Comparison of ENCODE assay signal across 8 cellular contexts in genomic region chr19:48254529-48254970, GRCh38. TPM values are rescaled to one million over a fixed set of nuclear protein-coding genes. Genes with fewer than 3 reads are reported as not detected.
DNase-seq lines count a peak whose midpoint lies in the region; ATAC-seq and TF ChIP-seq lines count a peak whose summit lies in the region.

No MANE protein-coding gene starts in this region.

- peak overlapping the region; percentile 81 to 94 (median 94) for H3K4me3 Mint-ChIP-seq in T-cell

- no peaks in the 10 kb centered on the region for H4K20me1 ChIP-seq in GM23248 (ENCODE audit: insufficient read depth)

- in situ Hi-C loops in GM23248 (cut with MboI), result no loop called here
- in situ Hi-C loops in gastrocnemius medialis (cut with MboI; ENCODE audit: low sequenced_read_pairs in 4 of 4), result loop anchor here in 2 of 4 donors (25.0 kb wide), 1 partner anchor 292 kb away; no protein-coding TSS in a partner anchor

- H3K36me3 ChIP-seq in GM23248 (ENCODE audit: low read depth) (no peaks in the 10 kb centered on the region), gastrocnemius medialis (no peaks in the 10 kb centered on the region)

- H3K9me3 ChIP-seq in GM23248 (ENCODE audit: low read depth), result no peaks in the 10 kb centered on the region
- no peaks in the 10 kb centered on the region for H3K9me3 ChIP-seq in gastrocnemius medialis

- CTCF ChIA-PET in T-cell (lab: Charles Lee), result interaction anchor here in 1 of 2 donors (1.1 to 2.0 kb wide), 2 partner anchors 9 to 50 kb away, joined by 3 to 12 read pairs; no protein-coding TSS in a partner anchor

- H3K36me3 Mint-ChIP-seq in T-cell, result peaks cover 15% of the 10 kb centered on the region

- no peak for DNase-seq in GM23248
- no peak for DNase-seq in T-cell
- no peak for DNase-seq in fibroblast of mammary gland (ENCODE audit: low read depth)
- no peak for DNase-seq in gastrocnemius medialis
- DNase-seq in iPS-NIHi11 (ENCODE audit: low spot score), result no peak

- ATAC-seq in T-cell (replicated peaks in 1 of 4), result no peak
- ATAC-seq in gastrocnemius medialis, result no peak
- no peak for ATAC-seq in GM19455 (IDR thresholded peaks at IDR 0.05; ENCODE audit: unreplicated experiment)
- ATAC-seq in GM18502 (IDR thresholded peaks at IDR 0.05; ENCODE audit: poor library complexity, unreplicated experiment), result no peak
- no peak for ATAC-seq in GM21529 (IDR thresholded peaks at IDR 0.05; ENCODE audit: unreplicated experiment)

- no peaks in the 10 kb centered on the region for H3K27me3 ChIP-seq in GM23248 (replicated peaks; ENCODE audit: insufficient read depth)
- H3K27me3 ChIP-seq in gastrocnemius medialis, result no peaks in the 10 kb centered on the region

- no peaks in the 10 kb centered on the region for H3K9me2 ChIP-seq in GM23248 (ENCODE audit: insufficient read depth)

- H3F3A ChIP-seq in GM23248 (ENCODE audit: insufficient read depth), result no peaks in the 10 kb centered on the region

- POLR2A ChIA-PET in T-cell (lab: Charles Lee), result no interaction called here

- no peaks in the 10 kb centered on the region for H3K27me3 Mint-ChIP-seq in T-cell

- H3K27ac ChIP-seq in GM23248 (no peak overlapping the region), gastrocnemius medialis (peak overlapping the region in 3 of 4 donors; percentile 93 to 96 (median 93))

- H3K9ac ChIP-seq in GM23248, result no peak overlapping the region

- 94 to 98% methylated on average over 4 of the region's 4 CpGs for WGBS in GM23248 (ENCODE audit: low coverage in 1 of 2, low lambda C conversion rate in 2 of 2, missing lambda C conversion rate in 2 of 2), 2 experiments

- no peak for TF ChIP-seq POLR2A in gastrocnemius medialis (IDR thresholded peaks at IDR 0.05)

- H3K4me1 Mint-ChIP-seq in T-cell, result peaks cover 78 to 82% (median 79%) of the 10 kb centered on the region in 3 donors

- H3K79me2 ChIP-seq in GM23248 (ENCODE audit: insufficient read depth), result peaks cover 27% of the 10 kb centered on the region

- H3K9me3 Mint-ChIP-seq in T-cell, result no peaks in the 10 kb centered on the region

- H3K4me2 ChIP-seq in GM23248 (ENCODE audit: unreplicated experiment), result peak overlapping the region; percentile 95

- H3K27ac Mint-ChIP-seq in T-cell, result peak overlapping the region; percentile 84 to 93

- no peaks in the 10 kb centered on the region for H3K4me1 ChIP-seq in GM23248 (ENCODE audit: insufficient read depth)
- H3K4me1 ChIP-seq in gastrocnemius medialis, result peaks cover 15 to 35% of the 10 kb centered on the region in 2 donors

- H3K4me3 ChIP-seq in GM23248, result peak overlapping the region; percentile 100; the same call in 1 of the 2 replicates
- peak overlapping the region; percentile 81 for H3K4me3 ChIP-seq in fibroblast of mammary gland (ENCODE audit: control insufficient read depth, low read depth, low read length)
- H3K4me3 ChIP-seq in gastrocnemius medialis, result peak overlapping the region in 2 of 4 donors; percentile 72 to 79

- TF ChIP-seq CTCF in fibroblast of mammary gland (conservative IDR thresholded peaks at IDR 0.05; ENCODE audit: control insufficient read depth, insufficient read depth, low read depth, low read length), result no peak
- TF ChIP-seq CTCF in gastrocnemius medialis (IDR thresholded peaks at IDR 0.05 in 4 of 5, conservative IDR thresholded peaks at IDR 0.05 in 1 of 5), result no peak

- peak overlapping the region; percentile 98 for H2AFZ ChIP-seq in GM23248

- intact Hi-C loops in gastrocnemius medialis (cut with DNase I; ENCODE audit: low total_unique reads), result no loop called here

RNA-seq across cellular contexts. Expression of gene CARD8, which starts 1.2 kb away (rescaled TPM):
- total RNA-seq in GM23248 (2014; rRNA removed; shearing (Covaris generic)), result 12.9 and 24.2 TPM in 2 replicates
- polyA plus RNA-seq in GM23248 (2016; fragmentation: Nextera tagmentation; extraction: Ambion mirVana), result 6.3 and 6.6 TPM in 2 replicates
- total RNA-seq in T-cell, result 100 to 1,000 TPM; 146 to 224 (median 191) TPM
- 10 to 100 TPM; 15.7 to 23.3 (median 20.2) TPM for total RNA-seq in gastrocnemius medialis

RNA-seq across cellular contexts. Expression of gene ZNF114, which starts 15.3 kb away (rescaled TPM):
- 0.13 and 0.22 TPM in 2 replicates for total RNA-seq in GM23248 (2014; rRNA removed; shearing (Covaris generic))
- polyA plus RNA-seq in GM23248 (2016; fragmentation: Nextera tagmentation; extraction: Ambion mirVana), result not detected in 2 replicates
- under 1 TPM in 2 of 5 donors, not detected in 3; 0.20 to 0.41 TPM for total RNA-seq in T-cell
- total RNA-seq in gastrocnemius medialis, result under 1 TPM in 1 of 4 donors, not detected in 3; 0.36 TPM
